1 cellular context compared by ENCODE assay signal in the genomic region with DNA sequence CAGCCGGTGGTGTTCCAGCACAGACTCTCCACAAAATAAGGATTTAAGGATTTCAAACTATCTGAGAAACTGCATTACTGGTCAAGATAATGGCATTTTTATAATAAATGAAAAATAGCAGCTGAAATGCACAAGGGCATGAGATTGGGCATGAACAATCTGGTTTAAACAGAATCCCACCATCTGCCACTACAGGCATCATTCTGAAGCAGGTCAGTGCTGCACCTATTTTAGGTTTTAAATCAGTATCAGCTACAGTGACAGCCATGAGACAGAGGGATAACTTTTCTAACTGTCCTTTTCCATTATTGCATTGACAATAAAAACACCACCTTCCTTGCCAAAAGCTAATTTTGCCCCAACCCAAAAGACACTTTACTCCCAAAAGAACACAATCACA.
TF ChIP-seq lines count a peak whose summit lies in the region.

No MANE protein-coding gene starts in this region.

TF ChIP-seq in WTC11, 78 proteins besides CTCF, POLR2A, EP300 and RAD21 (continued from another document):
- TF ChIP-seq, protein P1, sequence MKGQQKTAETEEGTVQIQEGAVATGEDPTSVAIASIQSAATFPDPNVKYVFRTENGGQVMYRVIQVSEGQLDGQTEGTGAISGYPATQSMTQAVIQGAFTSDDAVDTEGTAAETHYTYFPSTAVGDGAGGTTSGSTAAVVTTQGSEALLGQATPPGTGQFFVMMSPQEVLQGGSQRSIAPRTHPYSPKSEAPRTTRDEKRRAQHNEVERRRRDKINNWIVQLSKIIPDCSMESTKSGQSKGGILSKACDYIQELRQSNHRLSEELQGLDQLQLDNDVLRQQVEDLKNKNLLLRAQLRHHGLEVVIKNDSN (CRISPR knock-in tag; IDR thresholded peaks at IDR 0.05) = no peak
- TF ChIP-seq, protein P2, sequence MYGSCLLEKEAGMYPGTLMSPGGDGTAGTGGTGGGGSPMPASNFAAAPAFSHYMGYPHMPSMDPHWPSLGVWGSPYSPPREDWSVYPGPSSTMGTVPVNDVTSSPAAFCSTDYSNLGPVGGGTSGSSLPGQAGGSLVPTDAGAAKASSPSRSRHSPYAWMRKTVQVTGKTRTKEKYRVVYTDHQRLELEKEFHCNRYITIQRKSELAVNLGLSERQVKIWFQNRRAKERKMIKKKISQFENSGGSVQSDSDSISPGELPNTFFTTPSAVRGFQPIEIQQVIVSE (CRISPR knock-in tag; IDR thresholded peaks at IDR 0.05; ENCODE audit: borderline replicate concordance) = no peak
- TF ChIP-seq FOXP1 (CRISPR knock-in tag; IDR thresholded peaks at IDR 0.05; ENCODE audit: borderline replicate concordance) = no peak
